In the genomic region with DNA sequence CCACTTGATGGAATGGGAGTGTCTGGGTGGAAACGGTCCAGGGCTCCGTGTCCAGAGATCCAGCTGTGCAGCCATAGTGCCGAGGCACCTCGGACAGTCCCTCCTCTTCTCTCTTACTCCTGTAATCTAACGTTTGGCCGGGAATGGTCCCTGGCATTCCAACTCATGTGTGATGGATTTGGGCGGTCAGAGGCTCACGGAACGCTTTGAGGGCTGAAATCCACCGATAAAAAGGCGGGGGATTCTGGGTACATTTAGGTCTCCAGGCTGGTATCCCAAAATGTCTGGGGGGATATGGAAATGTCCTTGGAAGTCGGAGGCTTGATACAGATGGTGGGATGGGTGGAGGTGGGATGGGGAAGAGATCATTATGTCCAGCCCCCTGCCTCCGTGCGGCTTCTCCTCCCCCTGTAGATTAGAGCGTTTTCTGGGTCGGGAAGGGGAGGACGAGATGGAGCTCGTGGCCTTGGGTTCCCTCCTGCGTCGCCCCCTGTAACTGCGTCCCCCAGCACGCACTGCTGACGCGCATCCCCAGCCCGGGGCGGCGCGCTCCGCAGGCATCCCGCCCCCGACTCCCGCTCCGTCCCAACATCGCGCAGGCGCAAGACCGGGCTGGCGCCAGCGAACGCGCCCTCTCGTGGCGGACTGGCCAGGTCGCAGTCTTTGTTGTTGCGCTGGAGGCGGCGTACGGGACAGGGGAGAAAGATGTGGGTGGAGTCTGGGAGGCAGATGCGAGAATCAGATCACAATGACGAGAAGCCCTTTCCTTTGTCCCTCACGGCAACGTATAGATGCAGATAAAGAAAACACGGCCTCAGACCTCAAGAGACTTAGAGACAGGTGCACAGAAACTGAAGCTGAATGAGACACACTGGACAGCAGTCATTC, we compare ENCODE assay signal across 1 cellular context.
TF ChIP-seq lines count a peak whose summit lies in the region.

No MANE protein-coding gene starts in this region.

TF ChIP-seq in HepG2, 621 proteins besides CTCF, POLR2A, EP300 and RAD21 (continued from another document and continues in another):
- TF ChIP-seq, protein P1, sequence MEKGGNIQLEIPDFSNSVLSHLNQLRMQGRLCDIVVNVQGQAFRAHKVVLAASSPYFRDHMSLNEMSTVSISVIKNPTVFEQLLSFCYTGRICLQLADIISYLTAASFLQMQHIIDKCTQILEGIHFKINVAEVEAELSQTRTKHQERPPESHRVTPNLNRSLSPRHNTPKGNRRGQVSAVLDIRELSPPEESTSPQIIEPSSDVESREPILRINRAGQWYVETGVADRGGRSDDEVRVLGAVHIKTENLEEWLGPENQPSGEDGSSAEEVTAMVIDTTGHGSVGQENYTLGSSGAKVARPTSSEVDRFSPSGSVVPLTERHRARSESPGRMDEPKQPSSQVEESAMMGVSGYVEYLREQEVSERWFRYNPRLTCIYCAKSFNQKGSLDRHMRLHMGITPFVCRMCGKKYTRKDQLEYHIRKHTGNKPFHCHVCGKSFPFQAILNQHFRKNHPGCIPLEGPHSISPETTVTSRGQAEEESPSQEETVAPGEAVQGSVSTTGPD (CRISPR knock-in tag; IDR thresholded peaks at IDR 0.05): no peak
- no peak; the same call in 1 of the 2 replicates for TF ChIP-seq HIVEP1 (CRISPR knock-in tag; IDR thresholded peaks at IDR 0.05)
- TF ChIP-seq, protein P2, sequence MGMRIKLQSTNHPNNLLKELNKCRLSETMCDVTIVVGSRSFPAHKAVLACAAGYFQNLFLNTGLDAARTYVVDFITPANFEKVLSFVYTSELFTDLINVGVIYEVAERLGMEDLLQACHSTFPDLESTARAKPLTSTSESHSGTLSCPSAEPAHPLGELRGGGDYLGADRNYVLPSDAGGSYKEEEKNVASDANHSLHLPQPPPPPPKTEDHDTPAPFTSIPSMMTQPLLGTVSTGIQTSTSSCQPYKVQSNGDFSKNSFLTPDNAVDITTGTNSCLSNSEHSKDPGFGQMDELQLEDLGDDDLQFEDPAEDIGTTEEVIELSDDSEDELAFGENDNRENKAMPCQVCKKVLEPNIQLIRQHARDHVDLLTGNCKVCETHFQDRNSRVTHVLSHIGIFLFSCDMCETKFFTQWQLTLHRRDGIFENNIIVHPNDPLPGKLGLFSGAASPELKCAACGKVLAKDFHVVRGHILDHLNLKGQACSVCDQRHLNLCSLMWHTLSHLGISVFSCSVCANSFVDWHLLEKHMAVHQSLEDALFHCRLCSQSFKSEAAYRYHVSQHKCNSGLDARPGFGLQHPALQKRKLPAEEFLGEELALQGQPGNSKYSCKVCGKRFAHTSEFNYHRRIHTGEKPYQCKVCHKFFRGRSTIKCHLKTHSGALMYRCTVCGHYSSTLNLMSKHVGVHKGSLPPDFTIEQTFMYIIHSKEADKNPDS (CRISPR knock-in tag; IDR thresholded peaks at IDR 0.05): peak; percentile 73; the same call in 1 of the 2 replicates
- no peak for TF ChIP-seq HNF4A (CRISPR knock-in tag; IDR thresholded peaks at IDR 0.05)
- TF ChIP-seq, protein P3, sequence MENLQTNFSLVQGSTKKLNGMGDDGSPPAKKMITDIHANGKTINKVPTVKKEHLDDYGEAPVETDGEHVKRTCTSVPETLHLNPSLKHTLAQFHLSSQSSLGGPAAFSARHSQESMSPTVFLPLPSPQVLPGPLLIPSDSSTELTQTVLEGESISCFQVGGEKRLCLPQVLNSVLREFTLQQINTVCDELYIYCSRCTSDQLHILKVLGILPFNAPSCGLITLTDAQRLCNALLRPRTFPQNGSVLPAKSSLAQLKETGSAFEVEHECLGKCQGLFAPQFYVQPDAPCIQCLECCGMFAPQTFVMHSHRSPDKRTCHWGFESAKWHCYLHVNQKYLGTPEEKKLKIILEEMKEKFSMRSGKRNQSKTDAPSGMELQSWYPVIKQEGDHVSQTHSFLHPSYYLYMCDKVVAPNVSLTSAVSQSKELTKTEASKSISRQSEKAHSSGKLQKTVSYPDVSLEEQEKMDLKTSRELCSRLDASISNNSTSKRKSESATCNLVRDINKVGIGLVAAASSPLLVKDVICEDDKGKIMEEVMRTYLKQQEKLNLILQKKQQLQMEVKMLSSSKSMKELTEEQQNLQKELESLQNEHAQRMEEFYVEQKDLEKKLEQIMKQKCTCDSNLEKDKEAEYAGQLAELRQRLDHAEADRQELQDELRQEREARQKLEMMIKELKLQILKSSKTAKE (CRISPR knock-in tag; IDR thresholded peaks at IDR 0.05; ENCODE audit: borderline replicate concordance): no peak
- 0 out of 2 replicates have a peak, but pooled peaks have one; percentile 56 for TF ChIP-seq ZNF446 (CRISPR knock-in tag; IDR thresholded peaks at IDR 0.05)
- TF ChIP-seq RFX5 (IDR thresholded peaks at IDR 0.05; ENCODE audit: low read depth, low read length): no peak
- no peak for TF ChIP-seq ZNF20 (CRISPR knock-in tag; IDR thresholded peaks at IDR 0.05)
- TF ChIP-seq MZF1 (CRISPR knock-in tag; IDR thresholded peaks at IDR 0.05; ENCODE audit: borderline replicate concordance): no peak
- TF ChIP-seq, protein P4, sequence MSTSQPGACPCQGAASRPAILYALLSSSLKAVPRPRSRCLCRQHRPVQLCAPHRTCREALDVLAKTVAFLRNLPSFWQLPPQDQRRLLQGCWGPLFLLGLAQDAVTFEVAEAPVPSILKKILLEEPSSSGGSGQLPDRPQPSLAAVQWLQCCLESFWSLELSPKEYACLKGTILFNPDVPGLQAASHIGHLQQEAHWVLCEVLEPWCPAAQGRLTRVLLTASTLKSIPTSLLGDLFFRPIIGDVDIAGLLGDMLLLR (CRISPR knock-in tag; IDR thresholded peaks at IDR 0.05): no peak
- no peak for TF ChIP-seq ZNF256 (CRISPR knock-in tag; conservative IDR thresholded peaks at IDR 0.05)
- TF ChIP-seq, protein P5, sequence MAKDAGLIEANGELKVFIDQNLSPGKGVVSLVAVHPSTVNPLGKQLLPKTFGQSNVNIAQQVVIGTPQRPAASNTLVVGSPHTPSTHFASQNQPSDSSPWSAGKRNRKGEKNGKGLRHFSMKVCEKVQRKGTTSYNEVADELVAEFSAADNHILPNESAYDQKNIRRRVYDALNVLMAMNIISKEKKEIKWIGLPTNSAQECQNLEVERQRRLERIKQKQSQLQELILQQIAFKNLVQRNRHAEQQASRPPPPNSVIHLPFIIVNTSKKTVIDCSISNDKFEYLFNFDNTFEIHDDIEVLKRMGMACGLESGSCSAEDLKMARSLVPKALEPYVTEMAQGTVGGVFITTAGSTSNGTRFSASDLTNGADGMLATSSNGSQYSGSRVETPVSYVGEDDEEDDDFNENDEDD (CRISPR knock-in tag; IDR thresholded peaks at IDR 0.05; ENCODE audit: borderline replicate concordance): peak; percentile 82; the same call in 1 of the 2 replicates
- TF ChIP-seq, protein P6, sequence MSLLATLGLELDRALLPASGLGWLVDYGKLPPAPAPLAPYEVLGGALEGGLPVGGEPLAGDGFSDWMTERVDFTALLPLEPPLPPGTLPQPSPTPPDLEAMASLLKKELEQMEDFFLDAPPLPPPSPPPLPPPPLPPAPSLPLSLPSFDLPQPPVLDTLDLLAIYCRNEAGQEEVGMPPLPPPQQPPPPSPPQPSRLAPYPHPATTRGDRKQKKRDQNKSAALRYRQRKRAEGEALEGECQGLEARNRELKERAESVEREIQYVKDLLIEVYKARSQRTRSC (CRISPR knock-in tag; IDR thresholded peaks at IDR 0.05; ENCODE audit: low read depth): peak; percentile 61; the same call in 1 of the 2 replicates
- no peak for TF ChIP-seq SOX6 (IDR thresholded peaks at IDR 0.05)
- peak; percentile 44; the same call in 1 of the 2 replicates for TF ChIP-seq SOX6 (CRISPR knock-in tag; IDR thresholded peaks at IDR 0.05)
- TF ChIP-seq ZFP36L2 (CRISPR knock-in tag; IDR thresholded peaks at IDR 0.05): no peak
- TF ChIP-seq ZNF737 (CRISPR knock-in tag; IDR thresholded peaks at IDR 0.05; ENCODE audit: borderline replicate concordance): no peak
- no peak for TF ChIP-seq KDM1A (CRISPR knock-in tag; IDR thresholded peaks at IDR 0.05)
- TF ChIP-seq, protein P7, sequence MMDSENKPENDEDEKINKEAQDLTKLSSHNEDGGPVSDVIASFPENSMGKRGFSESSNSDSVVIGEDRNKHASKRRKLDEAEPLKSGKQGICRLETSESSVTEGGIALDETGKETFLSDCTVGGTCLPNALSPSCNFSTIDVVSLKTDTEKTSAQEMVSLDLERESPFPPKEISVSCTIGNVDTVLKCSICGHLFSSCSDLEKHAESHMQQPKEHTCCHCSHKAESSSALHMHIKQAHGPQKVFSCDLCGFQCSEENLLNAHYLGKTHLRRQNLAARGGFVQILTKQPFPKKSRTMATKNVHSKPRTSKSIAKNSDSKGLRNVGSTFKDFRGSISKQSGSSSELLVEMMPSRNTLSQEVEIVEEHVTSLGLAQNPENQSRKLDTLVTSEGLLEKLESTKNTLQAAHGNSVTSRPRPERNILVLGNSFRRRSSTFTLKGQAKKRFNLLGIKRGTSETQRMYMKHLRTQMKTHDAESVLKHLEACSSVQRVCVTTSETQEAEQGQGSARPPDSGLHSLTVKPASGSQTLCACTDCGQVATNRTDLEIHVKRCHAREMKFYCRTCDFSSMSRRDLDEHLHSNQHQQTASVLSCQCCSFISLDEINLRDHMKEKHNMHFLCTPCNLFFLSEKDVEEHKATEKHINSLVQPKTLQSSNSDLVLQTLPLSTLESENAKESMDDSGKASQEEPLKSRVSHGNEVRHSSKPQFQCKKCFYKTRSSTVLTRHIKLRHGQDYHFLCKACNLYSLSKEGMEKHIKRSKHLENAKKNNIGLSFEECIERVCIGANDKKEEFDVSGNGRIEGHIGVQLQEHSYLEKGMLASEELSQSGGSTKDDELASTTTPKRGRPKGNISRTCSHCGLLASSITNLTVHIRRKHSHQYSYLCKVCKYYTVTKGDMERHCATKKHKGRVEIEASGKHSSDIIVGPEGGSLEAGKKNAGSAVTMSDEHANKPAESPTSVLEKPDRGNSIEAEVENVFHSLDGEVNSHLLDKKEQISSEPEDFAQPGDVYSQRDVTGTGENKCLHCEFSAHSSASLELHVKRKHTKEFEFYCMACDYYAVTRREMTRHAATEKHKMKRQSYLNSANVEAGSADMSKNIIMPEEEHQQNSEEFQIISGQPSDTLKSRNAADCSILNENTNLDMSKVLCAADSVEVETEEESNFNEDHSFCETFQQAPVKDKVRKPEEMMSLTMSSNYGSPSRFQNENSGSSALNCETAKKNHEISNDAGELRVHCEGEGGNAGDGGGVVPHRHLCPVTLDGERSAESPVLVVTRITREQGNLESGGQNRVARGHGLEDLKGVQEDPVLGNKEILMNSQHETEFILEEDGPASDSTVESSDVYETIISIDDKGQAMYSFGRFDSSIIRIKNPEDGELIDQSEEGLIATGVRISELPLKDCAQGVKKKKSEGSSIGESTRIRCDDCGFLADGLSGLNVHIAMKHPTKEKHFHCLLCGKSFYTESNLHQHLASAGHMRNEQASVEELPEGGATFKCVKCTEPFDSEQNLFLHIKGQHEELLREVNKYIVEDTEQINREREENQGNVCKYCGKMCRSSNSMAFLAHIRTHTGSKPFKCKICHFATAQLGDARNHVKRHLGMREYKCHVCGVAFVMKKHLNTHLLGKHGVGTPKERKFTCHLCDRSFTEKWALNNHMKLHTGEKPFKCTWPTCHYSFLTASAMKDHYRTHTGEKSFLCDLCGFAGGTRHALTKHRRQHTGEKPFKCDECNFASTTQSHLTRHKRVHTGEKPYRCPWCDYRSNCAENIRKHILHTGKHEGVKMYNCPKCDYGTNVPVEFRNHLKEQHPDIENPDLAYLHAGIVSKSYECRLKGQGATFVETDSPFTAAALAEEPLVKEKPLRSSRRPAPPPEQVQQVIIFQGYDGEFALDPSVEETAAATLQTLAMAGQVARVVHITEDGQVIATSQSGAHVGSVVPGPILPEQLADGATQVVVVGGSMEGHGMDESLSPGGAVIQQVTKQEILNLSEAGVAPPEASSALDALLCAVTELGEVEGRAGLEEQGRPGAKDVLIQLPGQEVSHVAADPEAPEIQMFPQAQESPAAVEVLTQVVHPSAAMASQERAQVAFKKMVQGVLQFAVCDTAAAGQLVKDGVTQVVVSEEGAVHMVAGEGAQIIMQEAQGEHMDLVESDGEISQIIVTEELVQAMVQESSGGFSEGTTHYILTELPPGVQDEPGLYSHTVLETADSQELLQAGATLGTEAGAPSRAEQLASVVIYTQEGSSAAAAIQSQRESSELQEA (CRISPR knock-in tag; IDR thresholded peaks at IDR 0.05; ENCODE audit: not compliant biosample characterization): peak; percentile 61
- peak; percentile 53; the same call in 1 of the 2 replicates for TF ChIP-seq DR1 (CRISPR knock-in tag; IDR thresholded peaks at IDR 0.05)
- TF ChIP-seq ZNF121 (CRISPR knock-in tag; IDR thresholded peaks at IDR 0.05): peak; percentile 88
- no peak for TF ChIP-seq ZNF772 (CRISPR knock-in tag; IDR thresholded peaks at IDR 0.05)
- no peak for TF ChIP-seq SMYD3 (CRISPR knock-in tag; IDR thresholded peaks at IDR 0.05)
- TF ChIP-seq SMC3 (IDR thresholded peaks at IDR 0.05; ENCODE audit: low read length): peak; percentile 71; the same call in 1 of the 2 replicates
- TF ChIP-seq, protein P8, sequence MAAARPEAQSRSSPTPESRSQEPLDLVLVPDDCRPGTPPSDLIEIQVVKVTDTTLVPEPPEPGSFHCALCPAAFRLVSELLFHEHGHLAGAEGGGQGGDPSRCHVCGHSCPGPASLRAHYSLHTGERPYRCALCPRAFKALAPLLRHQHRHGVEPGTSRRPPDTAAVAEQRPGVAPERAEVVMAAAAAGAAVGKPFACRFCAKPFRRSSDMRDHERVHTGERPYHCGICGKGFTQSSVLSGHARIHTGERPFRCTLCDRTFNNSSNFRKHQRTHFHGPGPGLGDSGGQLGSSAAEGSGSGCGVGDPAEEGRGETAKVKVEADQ (CRISPR knock-in tag; IDR thresholded peaks at IDR 0.05; ENCODE audit: borderline replicate concordance): no peak
- no peak for TF ChIP-seq GZF1 (CRISPR knock-in tag; IDR thresholded peaks at IDR 0.05)
- TF ChIP-seq RNF2 (conservative IDR thresholded peaks at IDR 0.05; ENCODE audit: low read depth): peak; percentile 69
- TF ChIP-seq, protein P9, sequence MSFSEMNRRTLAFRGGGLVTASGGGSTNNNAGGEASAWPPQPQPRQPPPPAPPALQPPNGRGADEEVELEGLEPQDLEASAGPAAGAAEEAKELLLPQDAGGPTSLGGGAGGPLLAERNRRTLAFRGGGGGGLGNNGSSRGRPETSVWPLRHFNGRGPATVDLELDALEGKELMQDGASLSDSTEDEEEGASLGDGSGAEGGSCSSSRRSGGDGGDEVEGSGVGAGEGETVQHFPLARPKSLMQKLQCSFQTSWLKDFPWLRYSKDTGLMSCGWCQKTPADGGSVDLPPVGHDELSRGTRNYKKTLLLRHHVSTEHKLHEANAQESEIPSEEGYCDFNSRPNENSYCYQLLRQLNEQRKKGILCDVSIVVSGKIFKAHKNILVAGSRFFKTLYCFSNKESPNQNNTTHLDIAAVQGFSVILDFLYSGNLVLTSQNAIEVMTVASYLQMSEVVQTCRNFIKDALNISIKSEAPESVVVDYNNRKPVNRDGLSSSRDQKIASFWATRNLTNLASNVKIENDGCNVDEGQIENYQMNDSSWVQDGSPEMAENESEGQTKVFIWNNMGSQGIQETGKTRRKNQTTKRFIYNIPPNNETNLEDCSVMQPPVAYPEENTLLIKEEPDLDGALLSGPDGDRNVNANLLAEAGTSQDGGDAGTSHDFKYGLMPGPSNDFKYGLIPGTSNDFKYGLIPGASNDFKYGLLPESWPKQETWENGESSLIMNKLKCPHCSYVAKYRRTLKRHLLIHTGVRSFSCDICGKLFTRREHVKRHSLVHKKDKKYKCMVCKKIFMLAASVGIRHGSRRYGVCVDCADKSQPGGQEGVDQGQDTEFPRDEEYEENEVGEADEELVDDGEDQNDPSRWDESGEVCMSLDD (CRISPR knock-in tag; IDR thresholded peaks at IDR 0.05; ENCODE audit: borderline replicate concordance): no peak
- TF ChIP-seq SP4 (CRISPR knock-in tag; IDR thresholded peaks at IDR 0.05): peak; percentile 36; the same call in 1 of the 2 replicates
- no peak for TF ChIP-seq ZNF17 (CRISPR knock-in tag; IDR thresholded peaks at IDR 0.05)
- TF ChIP-seq, protein P10, sequence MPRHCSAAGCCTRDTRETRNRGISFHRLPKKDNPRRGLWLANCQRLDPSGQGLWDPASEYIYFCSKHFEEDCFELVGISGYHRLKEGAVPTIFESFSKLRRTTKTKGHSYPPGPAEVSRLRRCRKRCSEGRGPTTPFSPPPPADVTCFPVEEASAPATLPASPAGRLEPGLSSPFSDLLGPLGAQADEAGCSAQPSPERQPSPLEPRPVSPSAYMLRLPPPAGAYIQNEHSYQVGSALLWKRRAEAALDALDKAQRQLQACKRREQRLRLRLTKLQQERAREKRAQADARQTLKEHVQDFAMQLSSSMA (CRISPR knock-in tag; IDR thresholded peaks at IDR 0.05): no peak
- TF ChIP-seq SRY (CRISPR knock-in tag; IDR thresholded peaks at IDR 0.05): no peak
- TF ChIP-seq ZNF180 (CRISPR knock-in tag; IDR thresholded peaks at IDR 0.05; ENCODE audit: borderline replicate concordance, low read depth): no peak
